ENCODE assay signal across 1 cellular context in the genomic region with DNA sequence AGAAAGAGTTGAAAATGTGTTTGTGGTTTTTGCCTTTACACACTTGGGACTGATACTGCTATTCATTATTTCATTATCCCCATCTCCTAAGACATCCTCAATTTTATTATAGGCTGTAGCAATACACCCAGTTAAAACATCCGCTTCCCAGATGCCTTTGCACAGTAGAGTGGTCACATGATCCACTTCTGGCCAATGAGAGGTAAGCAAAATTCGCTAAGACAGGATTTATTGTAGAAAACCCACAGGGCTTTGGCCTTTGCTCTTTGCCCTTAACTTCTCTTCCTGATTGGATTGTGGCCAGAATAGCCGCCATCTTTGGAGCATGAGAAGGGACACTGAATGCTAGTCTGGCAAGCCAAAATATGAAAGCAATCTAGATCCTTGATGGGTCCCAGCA.
TF ChIP-seq lines count a peak whose summit lies in the region.

No MANE protein-coding gene starts in this region.

TF ChIP-seq in HepG2, 621 proteins besides CTCF, POLR2A, EP300 and RAD21:
- TF ChIP-seq NPAS2 (CRISPR knock-in tag; IDR thresholded peaks at IDR 0.05; ENCODE audit: borderline replicate concordance) (no peak), RAD51 (IDR thresholded peaks at IDR 0.05; ENCODE audit: borderline replicate concordance) (0 out of 2 replicates have a peak, but pooled peaks have one; percentile 10), NRL (CRISPR knock-in tag; IDR thresholded peaks at IDR 0.05; ENCODE audit: borderline replicate concordance) (no peak), KLF6 (CRISPR knock-in tag; IDR thresholded peaks at IDR 0.05) (no peak), ZNF282 (IDR thresholded peaks at IDR 0.05; ENCODE audit: partially characterized antibody) (no peak), CHCHD3 (CRISPR knock-in tag; IDR thresholded peaks at IDR 0.05) (no peak), ZNF296 (CRISPR knock-in tag; conservative IDR thresholded peaks at IDR 0.05) (no peak)
- TF ChIP-seq, protein P1, sequence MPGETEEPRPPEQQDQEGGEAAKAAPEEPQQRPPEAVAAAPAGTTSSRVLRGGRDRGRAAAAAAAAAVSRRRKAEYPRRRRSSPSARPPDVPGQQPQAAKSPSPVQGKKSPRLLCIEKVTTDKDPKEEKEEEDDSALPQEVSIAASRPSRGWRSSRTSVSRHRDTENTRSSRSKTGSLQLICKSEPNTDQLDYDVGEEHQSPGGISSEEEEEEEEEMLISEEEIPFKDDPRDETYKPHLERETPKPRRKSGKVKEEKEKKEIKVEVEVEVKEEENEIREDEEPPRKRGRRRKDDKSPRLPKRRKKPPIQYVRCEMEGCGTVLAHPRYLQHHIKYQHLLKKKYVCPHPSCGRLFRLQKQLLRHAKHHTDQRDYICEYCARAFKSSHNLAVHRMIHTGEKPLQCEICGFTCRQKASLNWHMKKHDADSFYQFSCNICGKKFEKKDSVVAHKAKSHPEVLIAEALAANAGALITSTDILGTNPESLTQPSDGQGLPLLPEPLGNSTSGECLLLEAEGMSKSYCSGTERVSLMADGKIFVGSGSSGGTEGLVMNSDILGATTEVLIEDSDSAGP (CRISPR knock-in tag; IDR thresholded peaks at IDR 0.05; ENCODE audit: borderline replicate concordance), result no peak
- TF ChIP-seq, protein P2, sequence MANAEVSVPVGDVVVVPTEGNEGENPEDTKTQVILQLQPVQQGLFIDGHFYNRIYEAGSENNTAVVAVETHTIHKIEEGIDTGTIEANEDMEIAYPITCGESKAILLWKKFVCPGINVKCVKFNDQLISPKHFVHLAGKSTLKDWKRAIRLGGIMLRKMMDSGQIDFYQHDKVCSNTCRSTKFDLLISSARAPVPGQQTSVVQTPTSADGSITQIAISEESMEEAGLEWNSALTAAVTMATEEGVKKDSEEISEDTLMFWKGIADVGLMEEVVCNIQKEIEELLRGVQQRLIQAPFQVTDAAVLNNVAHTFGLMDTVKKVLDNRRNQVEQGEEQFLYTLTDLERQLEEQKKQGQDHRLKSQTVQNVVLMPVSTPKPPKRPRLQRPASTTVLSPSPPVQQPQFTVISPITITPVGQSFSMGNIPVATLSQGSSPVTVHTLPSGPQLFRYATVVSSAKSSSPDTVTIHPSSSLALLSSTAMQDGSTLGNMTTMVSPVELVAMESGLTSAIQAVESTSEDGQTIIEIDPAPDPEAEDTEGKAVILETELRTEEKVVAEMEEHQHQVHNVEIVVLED (CRISPR knock-in tag; IDR thresholded peaks at IDR 0.05; ENCODE audit: borderline replicate concordance), result no peak
